10 cellular contexts compared by ENCODE assay signal in the genomic region with DNA sequence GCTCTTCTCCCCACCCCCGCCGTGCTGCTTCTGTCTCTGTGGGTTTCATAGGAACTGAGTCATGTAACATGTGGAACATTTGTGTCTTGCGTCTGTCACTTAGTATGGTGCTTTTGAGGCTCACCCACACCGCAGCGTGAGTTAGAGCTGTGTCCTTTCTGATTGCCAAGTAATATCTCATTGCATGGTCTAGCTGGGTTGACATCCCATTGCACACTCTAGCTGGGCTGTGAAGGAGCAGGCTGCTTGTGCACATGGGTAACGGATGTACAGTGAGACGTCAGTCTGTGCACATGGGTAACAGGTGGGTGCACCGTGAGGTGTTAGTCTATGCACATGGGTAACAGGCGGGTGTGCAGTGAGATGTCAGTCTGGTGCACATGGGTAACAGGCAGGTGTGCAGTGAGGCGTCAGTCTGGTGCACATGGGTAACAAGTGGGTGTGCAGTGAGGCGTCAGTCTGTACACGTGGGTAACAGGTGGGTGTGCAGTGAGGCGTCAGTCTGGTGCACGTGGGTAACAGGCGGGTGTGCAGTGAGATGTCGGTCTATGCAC. TPM values are rescaled to one million over a fixed set of nuclear protein-coding genes. Genes with fewer than 3 reads are reported as not detected.
A peak's percentile ranks its signal among the peaks of the same experiment; 100 is the strongest.
DNase-seq lines count a peak whose midpoint lies in the region; ATAC-seq and TF ChIP-seq lines count a peak whose summit lies in the region.
"Not testable (repeated sequence)": the region's sequence is repeated elsewhere in the genome, so short reads cannot be mapped to it uniquely, and the experiment has no call there.
"Had no signal": no experiment of that assay in that cellular context is flagged by ENCODE, and none has a peak within 500 bp of the region (broad histone marks: within the 10 kb centered on the region; RNA-seq: fewer than 3 reads in every experiment).

No MANE protein-coding gene starts in this region.

- peak; percentile 2 for TF ChIP-seq CTCF in GM13977 (IDR thresholded peaks at IDR 0.05; ENCODE audit: extremely low read depth, insufficient read depth, missing control alignments)

- peak; percentile 26 for DNase-seq in GM13977 (ENCODE audit: low spot score)
- peak; percentile 86 for DNase-seq in activated CD4-positive, alpha-beta T cell treated with anti-CD3 and anti-CD28 coated beads for 36 hours
- DNase-seq in activated T-helper 1 cell treated with anti-CD3 and anti-CD28 coated beads, Interleukin-12 subunit alpha, Interleukin-12 subunit beta, Interleukin-2, Interleukin-4 antibody, amounts not matched to agents 30 ng/mL and 10 ng/mL and 1 ng/mL, durations not matched to agents 14 hours and 24 hours and 36 hours (ENCODE audit: low spot score): peak; percentile 66
- not testable (repeated sequence) for DNase-seq in Right ventricle myocardium superior
- DNase-seq in stimulated activated CD4-positive, alpha-beta T cell treated with anti-CD3 and anti-CD28 coated beads, Interleukin-12 subunit alpha, Interleukin-12 subunit beta, amount 100 ng/mL, for 4 hours: peak; percentile 40
- DNase-seq in stimulated activated naive CD8-positive, alpha-beta T cell treated with anti-CD3 and anti-CD28 coated beads, Interleukin-15, Interleukin-2, amounts not matched to agents 100 U/mL and 50 U/mL, for 24 hours: peak; percentile 45

- not testable (repeated sequence) for H3K9me3 Mint-ChIP-seq in activated CD4-positive, alpha-beta T cell treated with anti-CD3 and anti-CD28 coated beads for 36 hours (ENCODE audit: low read depth); activated T-helper 1 cell treated with anti-CD3 and anti-CD28 coated beads, Interleukin-12 subunit alpha, Interleukin-12 subunit beta, Interleukin-2, Interleukin-4 antibody, amounts not matched to agents 30 ng/mL and 10 ng/mL and 1 ng/mL, durations not matched to agents 14 hours and 24 hours and 36 hours

- POLR2A ChIA-PET in activated CD4-positive, alpha-beta T cell treated with anti-CD3 and anti-CD28 coated beads for 36 hours (lab: Charles Lee): not testable (repeated sequence)

- in situ Hi-C loops in GM13977 (cut with MboI; ENCODE audit: low pct_unique_long_range_greater_than_20kb, low sequenced_read_pairs, unreplicated experiment): not testable (repeated sequence)

- intact Hi-C loops in activated CD4-positive, alpha-beta T cell treated with anti-CD3 and anti-CD28 coated beads for 36 hours (cut with DNase I, micrococcal nuclease): loop anchor here (2.0 to 5.0 kb wide), 2 partner anchors 35 to 36 kb away; partner anchors contain the start of gene SPN (in 2 of the 2)
- intact Hi-C loops in activated T-helper 1 cell treated with anti-CD3 and anti-CD28 coated beads, Interleukin-12 subunit alpha, Interleukin-12 subunit beta, Interleukin-2, Interleukin-4 antibody, amounts not matched to agents 30 ng/mL and 10 ng/mL and 1 ng/mL, durations not matched to agents 14 hours and 24 hours and 36 hours (cut with micrococcal nuclease): loop anchor here (5.0 kb wide), 1 partner anchor 180 kb away; the partner anchor contains the start of gene MAZ
- intact Hi-C loops in Right ventricle myocardium superior (cut with DNase I): not testable (repeated sequence)

- peak overlapping the region; percentile 83 for H3K27ac Mint-ChIP-seq in activated CD4-positive, alpha-beta T cell treated with anti-CD3 and anti-CD28 coated beads for 36 hours
- peak overlapping the region; percentile 91 for H3K27ac Mint-ChIP-seq in activated T-helper 1 cell treated with anti-CD3 and anti-CD28 coated beads, Interleukin-12 subunit alpha, Interleukin-12 subunit beta, Interleukin-2, Interleukin-4 antibody, amounts not matched to agents 30 ng/mL and 10 ng/mL and 1 ng/mL, durations not matched to agents 14 hours and 24 hours and 36 hours

- H3K4me1 Mint-ChIP-seq in activated CD4-positive, alpha-beta T cell treated with anti-CD3 and anti-CD28 coated beads for 36 hours: peaks cover 23% of the 10 kb centered on the region
- peaks cover 11% of the 10 kb centered on the region for H3K4me1 Mint-ChIP-seq in activated T-helper 1 cell treated with anti-CD3 and anti-CD28 coated beads, Interleukin-12 subunit alpha, Interleukin-12 subunit beta, Interleukin-2, Interleukin-4 antibody, amounts not matched to agents 30 ng/mL and 10 ng/mL and 1 ng/mL, durations not matched to agents 14 hours and 24 hours and 36 hours (ENCODE audit: low read depth)

- not testable (repeated sequence) for H3K27me3 Mint-ChIP-seq in activated CD4-positive, alpha-beta T cell treated with anti-CD3 and anti-CD28 coated beads for 36 hours; activated T-helper 1 cell treated with anti-CD3 and anti-CD28 coated beads, Interleukin-12 subunit alpha, Interleukin-12 subunit beta, Interleukin-2, Interleukin-4 antibody, amounts not matched to agents 30 ng/mL and 10 ng/mL and 1 ng/mL, durations not matched to agents 14 hours and 24 hours and 36 hours (ENCODE audit: insufficient read depth)

- H3K36me3 Mint-ChIP-seq in activated CD4-positive, alpha-beta T cell treated with anti-CD3 and anti-CD28 coated beads for 36 hours (ENCODE audit: low read depth); activated T-helper 1 cell treated with anti-CD3 and anti-CD28 coated beads, Interleukin-12 subunit alpha, Interleukin-12 subunit beta, Interleukin-2, Interleukin-4 antibody, amounts not matched to agents 30 ng/mL and 10 ng/mL and 1 ng/mL, durations not matched to agents 14 hours and 24 hours and 36 hours (ENCODE audit: low read depth): not testable (repeated sequence)

- peak; percentile 61 for ATAC-seq in GM21619 (IDR thresholded peaks at IDR 0.05; ENCODE audit: unreplicated experiment)
- ATAC-seq in HG03460 (IDR thresholded peaks at IDR 0.05; ENCODE audit: unreplicated experiment): peak; percentile 52
- ATAC-seq in activated CD4-positive, alpha-beta T cell treated with anti-CD3 and anti-CD28 coated beads for 36 hours: peak; percentile 98
- peak; percentile 39 for ATAC-seq in Right ventricle myocardium superior (ENCODE audit: poor library complexity)
- peak; percentile 99 for ATAC-seq in stimulated activated naive CD8-positive, alpha-beta T cell treated with anti-CD3 and anti-CD28 coated beads, Interleukin-15, Interleukin-2, amounts not matched to agents 100 U/mL and 50 U/mL, for 24 hours

- H3K4me3 Mint-ChIP-seq in activated CD4-positive, alpha-beta T cell treated with anti-CD3 and anti-CD28 coated beads for 36 hours: peak overlapping the region; percentile 46
- peak overlapping the region; percentile 70 for H3K4me3 Mint-ChIP-seq in activated T-helper 1 cell treated with anti-CD3 and anti-CD28 coated beads, Interleukin-12 subunit alpha, Interleukin-12 subunit beta, Interleukin-2, Interleukin-4 antibody, amounts not matched to agents 30 ng/mL and 10 ng/mL and 1 ng/mL, durations not matched to agents 14 hours and 24 hours and 36 hours

- CTCF ChIA-PET in activated CD4-positive, alpha-beta T cell treated with anti-CD3 and anti-CD28 coated beads for 36 hours (lab: Charles Lee): not testable (repeated sequence)

RNA-seq across cellular contexts. Expression of gene SPN, which starts 36.2 kb away (rescaled TPM):
- 100 to 1,000 TPM; 103 to 127 TPM for total RNA-seq in activated CD4-positive, alpha-beta T cell treated with anti-CD3 and anti-CD28 coated beads for 36 hours
- 191 and 196 TPM in 2 replicates for total RNA-seq in activated T-helper 1 cell treated with anti-CD3 and anti-CD28 coated beads, Interleukin-12 subunit alpha, Interleukin-12 subunit beta, Interleukin-2, Interleukin-4 antibody, amounts not matched to agents 30 ng/mL and 10 ng/mL and 1 ng/mL, durations not matched to agents 14 hours and 24 hours and 36 hours
- 0.91 TPM for total RNA-seq in Right ventricle myocardium superior
- total RNA-seq: foreskin keratinocyte, smooth muscle cell had no signal

RNA-seq across cellular contexts. Expression of gene QPRT, which starts 52.1 kb away (rescaled TPM):
- 1 to 10 TPM; 5.7 to 6.8 TPM for total RNA-seq in activated CD4-positive, alpha-beta T cell treated with anti-CD3 and anti-CD28 coated beads for 36 hours
- total RNA-seq in activated T-helper 1 cell treated with anti-CD3 and anti-CD28 coated beads, Interleukin-12 subunit alpha, Interleukin-12 subunit beta, Interleukin-2, Interleukin-4 antibody, amounts not matched to agents 30 ng/mL and 10 ng/mL and 1 ng/mL, durations not matched to agents 14 hours and 24 hours and 36 hours: 6.3 and 6.5 TPM in 2 replicates
- total RNA-seq in Right ventricle myocardium superior: 31.8 TPM

Comparison
In these comparisons a context has a peak if more than half of its experiments do, and no peak if none do; other contexts are left out.
1. ATAC-seq: peak in every context shown above with its lines; median percentile 99 in stimulated activated naive CD8-positive, alpha-beta T cell treated with anti-CD3 and anti-CD28 coated beads, Interleukin-15, Interleukin-2, amounts not matched to agents 100 U/mL and 50 U/mL, for 24 hours; 98 in activated CD4-positive, alpha-beta T cell treated with anti-CD3 and anti-CD28 coated beads for 36 hours; 61 in GM21619; 52 in HG03460; 39 in Right ventricle myocardium superior.
2. RNA of gene SPN, which starts 36.2 kb away (total RNA-seq): 191 to 196 TPM in activated T-helper 1 cell treated with anti-CD3 and anti-CD28 coated beads, Interleukin-12 subunit alpha, Interleukin-12 subunit beta, Interleukin-2, Interleukin-4 antibody, amounts not matched to agents 30 ng/mL and 10 ng/mL and 1 ng/mL, durations not matched to agents 14 hours and 24 hours and 36 hours and 103 to 127 TPM in activated CD4-positive, alpha-beta T cell treated with anti-CD3 and anti-CD28 coated beads for 36 hours; 0.91 TPM in Right ventricle myocardium superior (single experiment); every median in the first group is over 10 times any median in the second.